Comparison of ENCODE assay signal across 8 cellular contexts in genomic region chr22:43136255-43136654, GRCh38. TPM values are rescaled to one million over a fixed set of nuclear protein-coding genes. Genes with fewer than 3 reads are reported as not detected.
DNase-seq lines count a peak whose midpoint lies in the region; ATAC-seq, FAIRE-seq and TF ChIP-seq lines count a peak whose summit lies in the region.

No MANE protein-coding gene starts in this region.

- H3K4me1 ChIP-seq in A673 (ENCODE audit: insufficient read depth, low read length, poor library complexity, severe bottlenecking) = no peaks in the 10 kb centered on the region
- H3K4me1 ChIP-seq in effector memory CD4-positive, alpha-beta T cell (ENCODE audit: control insufficient read depth, insufficient read depth, low read length, poor library complexity, severe bottlenecking) = no peaks in the 10 kb centered on the region

- H3K4me1 Mint-ChIP-seq in T-helper 17 cell = peaks cover 6% of the 10 kb centered on the region

- peak; percentile 76 for ATAC-seq in T-helper 17 cell

- no peaks in the 10 kb centered on the region for H3K9me3 ChIP-seq in A673 (ENCODE audit: low read depth, low read length, poor library complexity, severe bottlenecking)
- no peaks in the 10 kb centered on the region for H3K9me3 ChIP-seq in T-helper 17 cell (ENCODE audit: control insufficient read depth, low read length, poor library complexity, severe bottlenecking)
- H3K9me3 ChIP-seq in effector memory CD4-positive, alpha-beta T cell (ENCODE audit: control insufficient read depth, low read length) = no peaks in the 10 kb centered on the region

- no TSS peak for BruUV-seq in A673 (replicated peaks; lab: Mats Ljungman, UMichigan)

- CTCF ChIA-PET in A673 (lab: Charles Lee) = no interaction called here

- peak; percentile 75 for FAIRE-seq in GM12891 (lab: Jason Lieb, UNC)

- H3K27ac ChIP-seq in A673 (ENCODE audit: low read depth, low read length, poor library complexity, severe bottlenecking) = no peak overlapping the region
- peak overlapping the region in 3 of 59 donors; percentile 13 to 60 (median 17) for H3K27ac ChIP-seq in dorsolateral prefrontal cortex
- H3K27ac ChIP-seq in effector memory CD4-positive, alpha-beta T cell (ENCODE audit: insufficient read depth, low read length, poor library complexity, severe bottlenecking) = no peak overlapping the region

- DNase-seq in A673 (ENCODE audit: low spot score) (peak; percentile 62), GM12891 (ENCODE audit: insufficient read length, low spot score) (peak; percentile 85), T-helper 17 cell (peak; percentile 18 to 36 (median 31)), dorsolateral prefrontal cortex (no peak), myocyte (ENCODE audit: low read depth) (peak; percentile 20), HT-29 (ENCODE audit: low spot score) (no peak), SW 1271 (lab: John Stamatoyannopoulos, UW) (no peak)
- no peak for DNase-seq in effector memory CD4-positive, alpha-beta T cell

- H3K27me3 ChIP-seq in A673 (replicated peaks; ENCODE audit: insufficient read depth, low read depth, low read length, poor library complexity) (no peaks in the 10 kb centered on the region), dorsolateral prefrontal cortex (no peaks in the 10 kb centered on the region)
- no peaks in the 10 kb centered on the region for H3K27me3 ChIP-seq in effector memory CD4-positive, alpha-beta T cell (replicated peaks; ENCODE audit: control insufficient read depth, insufficient read depth, low read length, poor library complexity, severe bottlenecking)

- H3K4me3 ChIP-seq in A673 (ENCODE audit: low read depth, low read length, poor library complexity, severe bottlenecking) (no peak overlapping the region), dorsolateral prefrontal cortex (no peak overlapping the region)
- no peak overlapping the region for H3K4me3 ChIP-seq in effector memory CD4-positive, alpha-beta T cell (ENCODE audit: insufficient read depth, low read depth, low read length, poor library complexity, severe bottlenecking)

- peaks cover 63% of the 10 kb centered on the region for H3K36me3 ChIP-seq in A673 (ENCODE audit: insufficient read depth, low read length, poor library complexity, severe bottlenecking)
- H3K36me3 ChIP-seq in effector memory CD4-positive, alpha-beta T cell (ENCODE audit: control insufficient read depth, insufficient read depth, low read length) = peaks cover 22% of the 10 kb centered on the region

- TF ChIP-seq CTCF in A673 (conservative IDR thresholded peaks at IDR 0.05; ENCODE audit: low read depth, low read length) (peak; percentile 78), dorsolateral prefrontal cortex (IDR thresholded peaks at IDR 0.05 in 54 of 56, conservative IDR thresholded peaks at IDR 0.05 in 2 of 56; ENCODE audit: low read depth in 1 of 56, partially characterized antibody in 56 of 56) (peak in 53 of 56 donors; percentile 21 to 61 (median 44))

- intact Hi-C loops in A673 (cut with micrococcal nuclease; ENCODE audit: unreplicated experiment) (no loop called here), dorsolateral prefrontal cortex (cut with DNase I) (no loop called here)

- H3K27me3 Mint-ChIP-seq in T-helper 17 cell = no peaks in the 10 kb centered on the region

- H3K4me3 Mint-ChIP-seq in T-helper 17 cell = no peak overlapping the region

- POLR2A ChIA-PET in A673 (lab: Charles Lee; ENCODE audit: low non-redundant PET) = no interaction called here

- H3K27ac Mint-ChIP-seq in T-helper 17 cell = peak overlapping the region; percentile 43

- peaks cover 2% of the 10 kb centered on the region for H3K36me3 Mint-ChIP-seq in T-helper 17 cell (ENCODE audit: low read depth)

- no peak for TF ChIP-seq POLR2A in GM12891 (IDR thresholded peaks at IDR 0.05; ENCODE audit: low read depth, low read length)

TF ChIP-seq in GM12891, 5 proteins besides CTCF, POLR2A, EP300 and RAD21:
- TF ChIP-seq POU2F2 (IDR thresholded peaks at IDR 0.05; ENCODE audit: low read depth, low read length) = no peak
- no peak for TF ChIP-seq PAX5 (IDR thresholded peaks at IDR 0.05; ENCODE audit: insufficient read depth, low read length, severe bottlenecking)
- no peak for TF ChIP-seq TAF1 (IDR thresholded peaks at IDR 0.05; ENCODE audit: low read depth, low read length)
- TF ChIP-seq SPI1 (IDR thresholded peaks at IDR 0.05; ENCODE audit: low read depth, low read length) = no peak
TF ChIP-seq in GM12891: peak in this region for 0.

RNA-seq across cellular contexts. Expression of gene MCAT, which starts 6.9 kb away (rescaled TPM):
- total RNA-seq in A673 (2021) (31.6 and 32.2 TPM in 2 replicates), T-helper 17 cell (10 to 100 TPM; 16.5 to 19.2 TPM), dorsolateral prefrontal cortex (10 to 100 TPM; 10.7 to 29.7 (median 20.7) TPM), myocyte (26.4 and 28.0 TPM in 2 replicates)
- 12.8 TPM for polyA plus RNA-seq in GM12891 (2012; ENCODE audit: low read depth, missing spikeins)
- 19.6 TPM for polyA plus RNA-seq in myocyte (2012)
- total RNA-seq in HT-29 (2014; rRNA removed; shearing (Covaris generic)) = 40.9 and 43.1 TPM in 2 replicates

RNA-seq across cellular contexts. Expression of gene TSPO, which starts 15.1 kb away (rescaled TPM):
- 105 and 127 TPM in 2 replicates for total RNA-seq in A673 (2021)
- 5.6 TPM for polyA plus RNA-seq in GM12891 (2012; ENCODE audit: low read depth, missing spikeins)
- total RNA-seq in T-helper 17 cell = 10 to 100 TPM; 74.1 to 89.1 TPM
- total RNA-seq in dorsolateral prefrontal cortex = 10 to 100 TPM; 12.8 to 57.5 (median 25.4) TPM
- total RNA-seq in myocyte = 293 and 367 TPM in 2 replicates
- polyA plus RNA-seq in myocyte (2012) = 282 TPM
- 516 and 532 TPM in 2 replicates for total RNA-seq in HT-29 (2014; rRNA removed; shearing (Covaris generic))

RNA-seq across cellular contexts. Expression of gene BIK, which starts 25.7 kb away (rescaled TPM):
- 1.8 and 2.0 TPM in 2 replicates for total RNA-seq in A673 (2021)
- polyA plus RNA-seq in GM12891 (2012; ENCODE audit: low read depth, missing spikeins) = 8.7 TPM
- 1 to 10 TPM; 2.3 to 3.8 TPM for total RNA-seq in T-helper 17 cell
- under 1 TPM in 4 of 120 experiments, not detected in 116; 0.46 to 0.56 (median 0.54) TPM for total RNA-seq in dorsolateral prefrontal cortex
- total RNA-seq in myocyte = not detected in 2 replicates
- not detected for polyA plus RNA-seq in myocyte (2012)
- 3.9 and 4.2 TPM in 2 replicates for total RNA-seq in HT-29 (2014; rRNA removed; shearing (Covaris generic))

RNA-seq across cellular contexts. Expression of gene TTLL1, which starts 47.1 kb away (rescaled TPM):
- total RNA-seq in A673 (2021) = 6.4 and 6.8 TPM in 2 replicates
- 5.2 TPM for polyA plus RNA-seq in GM12891 (2012; ENCODE audit: low read depth, missing spikeins)
- 1 to 10 TPM; 3.3 to 5.9 TPM for total RNA-seq in T-helper 17 cell
- 10 to 100 TPM; 11.0 to 24.3 (median 16.5) TPM for total RNA-seq in dorsolateral prefrontal cortex
- 10.6 and 10.8 TPM in 2 replicates for total RNA-seq in myocyte
- 23.2 TPM for polyA plus RNA-seq in myocyte (2012)
- 1.6 and 2.5 TPM in 2 replicates for total RNA-seq in HT-29 (2014; rRNA removed; shearing (Covaris generic))

RNA-seq across cellular contexts. Expression of gene TTLL12, which starts 50.7 kb away (rescaled TPM):
- total RNA-seq in A673 (2021) (117 and 138 TPM in 2 replicates), T-helper 17 cell (10 to 100 TPM; 12.8 to 17.8 TPM), dorsolateral prefrontal cortex (10 to 100 TPM; 24.0 to 52.5 (median 34.0) TPM), myocyte (33.6 and 33.8 TPM in 2 replicates)
- polyA plus RNA-seq in GM12891 (2012; ENCODE audit: low read depth, missing spikeins) = 30.0 TPM
- 19.2 TPM for polyA plus RNA-seq in myocyte (2012)
- 102 and 110 TPM in 2 replicates for total RNA-seq in HT-29 (2014; rRNA removed; shearing (Covaris generic))

Comparison
In these comparisons a context has a peak if more than half of its experiments do, and no peak if none do; other contexts are left out.
1. DNase-seq: peak in A673 (single experiment), GM12891 (single experiment), T-helper 17 cell (3 of 3) and myocyte (single experiment); none in dorsolateral prefrontal cortex (0 of 10), effector memory CD4-positive, alpha-beta T cell (0 of 3), HT-29 (single experiment) and SW 1271 (0 of 2).